In genomic region chr2:196592331-196592911, GRCh38 we compare ENCODE assay signal across 1 cellular context.
A peak's percentile ranks its signal among the peaks of the same experiment; 100 is the strongest.
TF ChIP-seq lines count a peak whose summit lies in the region.

No MANE protein-coding gene starts in this region.

TF ChIP-seq in GM12878, 131 proteins besides CTCF, POLR2A, EP300 and RAD21:
- TF ChIP-seq, protein P1, sequence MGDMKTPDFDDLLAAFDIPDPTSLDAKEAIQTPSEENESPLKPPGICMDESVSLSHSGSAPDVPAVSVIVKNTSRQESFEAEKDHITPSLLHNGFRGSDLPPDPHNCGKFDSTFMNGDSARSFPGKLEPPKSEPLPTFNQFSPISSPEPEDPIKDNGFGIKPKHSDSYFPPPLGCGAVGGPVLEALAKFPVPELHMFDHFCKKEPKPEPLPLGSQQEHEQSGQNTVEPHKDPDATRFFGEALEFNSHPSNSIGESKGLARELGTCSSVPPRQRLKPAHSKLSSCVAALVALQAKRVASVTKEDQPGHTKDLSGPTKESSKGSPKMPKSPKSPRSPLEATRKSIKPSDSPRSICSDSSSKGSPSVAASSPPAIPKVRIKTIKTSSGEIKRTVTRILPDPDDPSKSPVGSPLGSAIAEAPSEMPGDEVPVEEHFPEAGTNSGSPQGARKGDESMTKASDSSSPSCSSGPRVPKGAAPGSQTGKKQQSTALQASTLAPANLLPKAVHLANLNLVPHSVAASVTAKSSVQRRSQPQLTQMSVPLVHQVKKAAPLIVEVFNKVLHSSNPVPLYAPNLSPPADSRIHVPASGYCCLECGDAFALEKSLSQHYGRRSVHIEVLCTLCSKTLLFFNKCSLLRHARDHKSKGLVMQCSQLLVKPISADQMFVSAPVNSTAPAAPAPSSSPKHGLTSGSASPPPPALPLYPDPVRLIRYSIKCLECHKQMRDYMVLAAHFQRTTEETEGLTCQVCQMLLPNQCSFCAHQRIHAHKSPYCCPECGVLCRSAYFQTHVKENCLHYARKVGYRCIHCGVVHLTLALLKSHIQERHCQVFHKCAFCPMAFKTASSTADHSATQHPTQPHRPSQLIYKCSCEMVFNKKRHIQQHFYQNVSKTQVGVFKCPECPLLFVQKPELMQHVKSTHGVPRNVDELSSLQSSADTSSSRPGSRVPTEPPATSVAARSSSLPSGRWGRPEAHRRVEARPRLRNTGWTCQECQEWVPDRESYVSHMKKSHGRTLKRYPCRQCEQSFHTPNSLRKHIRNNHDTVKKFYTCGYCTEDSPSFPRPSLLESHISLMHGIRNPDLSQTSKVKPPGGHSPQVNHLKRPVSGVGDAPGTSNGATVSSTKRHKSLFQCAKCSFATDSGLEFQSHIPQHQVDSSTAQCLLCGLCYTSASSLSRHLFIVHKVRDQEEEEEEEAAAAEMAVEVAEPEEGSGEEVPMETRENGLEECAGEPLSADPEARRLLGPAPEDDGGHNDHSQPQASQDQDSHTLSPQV (IDR thresholded peaks at IDR 0.05) = no peak
- TF ChIP-seq TCF12 (IDR thresholded peaks at IDR 0.05; ENCODE audit: low read depth, low read length) = no peak
- no peak for TF ChIP-seq RELA (IDR thresholded peaks at IDR 0.05; ENCODE audit: borderline replicate concordance, partially characterized antibody)
- TF ChIP-seq, protein P2, sequence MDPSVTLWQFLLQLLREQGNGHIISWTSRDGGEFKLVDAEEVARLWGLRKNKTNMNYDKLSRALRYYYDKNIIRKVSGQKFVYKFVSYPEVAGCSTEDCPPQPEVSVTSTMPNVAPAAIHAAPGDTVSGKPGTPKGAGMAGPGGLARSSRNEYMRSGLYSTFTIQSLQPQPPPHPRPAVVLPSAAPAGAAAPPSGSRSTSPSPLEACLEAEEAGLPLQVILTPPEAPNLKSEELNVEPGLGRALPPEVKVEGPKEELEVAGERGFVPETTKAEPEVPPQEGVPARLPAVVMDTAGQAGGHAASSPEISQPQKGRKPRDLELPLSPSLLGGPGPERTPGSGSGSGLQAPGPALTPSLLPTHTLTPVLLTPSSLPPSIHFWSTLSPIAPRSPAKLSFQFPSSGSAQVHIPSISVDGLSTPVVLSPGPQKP (IDR thresholded peaks at IDR 0.05; ENCODE audit: low read depth, low read length) = no peak
- no peak for TF ChIP-seq TARDBP (IDR thresholded peaks at IDR 0.05; ENCODE audit: borderline replicate concordance)
- 0 out of 2 replicates have a peak, but pooled peaks have one; percentile 18 for TF ChIP-seq CREB1 (IDR thresholded peaks at IDR 0.05; ENCODE audit: low read depth)
- TF ChIP-seq EED (IDR thresholded peaks at IDR 0.05; ENCODE audit: low read depth) = 0 out of 2 replicates have a peak, but pooled peaks have one; percentile 32
- no peak for TF ChIP-seq SUPT20H (IDR thresholded peaks at IDR 0.05; ENCODE audit: borderline replicate concordance, control insufficient read depth, low read depth, low read length)
- no peak for TF ChIP-seq MTA3 (IDR thresholded peaks at IDR 0.05; ENCODE audit: borderline replicate concordance, low read length)
- TF ChIP-seq, protein P3, sequence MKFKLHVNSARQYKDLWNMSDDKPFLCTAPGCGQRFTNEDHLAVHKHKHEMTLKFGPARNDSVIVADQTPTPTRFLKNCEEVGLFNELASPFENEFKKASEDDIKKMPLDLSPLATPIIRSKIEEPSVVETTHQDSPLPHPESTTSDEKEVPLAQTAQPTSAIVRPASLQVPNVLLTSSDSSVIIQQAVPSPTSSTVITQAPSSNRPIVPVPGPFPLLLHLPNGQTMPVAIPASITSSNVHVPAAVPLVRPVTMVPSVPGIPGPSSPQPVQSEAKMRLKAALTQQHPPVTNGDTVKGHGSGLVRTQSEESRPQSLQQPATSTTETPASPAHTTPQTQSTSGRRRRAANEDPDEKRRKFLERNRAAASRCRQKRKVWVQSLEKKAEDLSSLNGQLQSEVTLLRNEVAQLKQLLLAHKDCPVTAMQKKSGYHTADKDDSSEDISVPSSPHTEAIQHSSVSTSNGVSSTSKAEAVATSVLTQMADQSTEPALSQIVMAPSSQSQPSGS (IDR thresholded peaks at IDR 0.05; ENCODE audit: low read length) = no peak
